In genomic region chr5:1363160-1363559, GRCh38 we compare ENCODE assay signal across 19 cellular contexts. TPM values are rescaled to one million over a fixed set of nuclear protein-coding genes. Genes with fewer than 3 reads are reported as not detected.
DNase-seq lines count a peak whose midpoint lies in the region; ATAC-seq, FAIRE-seq and TF ChIP-seq lines count a peak whose summit lies in the region.
"Had no signal": no experiment of that assay in that cellular context is flagged by ENCODE, and none has a peak within 500 bp of the region (broad histone marks: within the 10 kb centered on the region; RNA-seq: fewer than 3 reads in every experiment).

No MANE protein-coding gene starts in this region.

- no peak overlapping the region for H3T11ph ChIP-seq in H9 (ENCODE audit: low read length)

- H3K27me3 ChIP-seq in BLaER1 (peaks cover 42% of the 10 kb centered on the region), H9 (ENCODE audit: insufficient read depth, low read length) (no peaks in the 10 kb centered on the region), GM12878 (replicated peaks in 1 of 2; ENCODE audit: control insufficient read depth in 2 of 2, insufficient read depth in 2 of 2, low read length in 1 of 2) (no peaks in the 10 kb centered on the region; a peak in 2 of 4 replicates), small intestine (ENCODE audit: control insufficient read depth in 2 of 2, insufficient read depth in 2 of 2, low read length in 2 of 2) (peaks cover 0 to 11% of the 10 kb centered on the region in 2 donors), gastroesophageal sphincter (peaks cover 88% of the 10 kb centered on the region)

- H3K27ac Mint-ChIP-seq in H9, result no peak overlapping the region
- H3K27ac Mint-ChIP-seq: CD8-positive, alpha-beta memory T cell had no signal

- H2BK20ac ChIP-seq in H9 (ENCODE audit: low read depth, low read length, poor library complexity, severe bottlenecking), result no peak overlapping the region

- WGBS in H9 (ENCODE audit: extremely low coverage, insufficient read length, low lambda C conversion rate), result no CpG with 5 or more reads among the region's 6 CpGs
- 9% methylated on average over 6 of the region's 6 CpGs for WGBS in GM12878 (ENCODE audit: insufficient coverage, insufficient replicate concordance, low lambda C conversion rate, missing lambda C conversion rate)
- WGBS in small intestine, 3 donors, result 30 to 46% (median 39%) methylated on average over 5 to 6 of the region's 6 CpGs
- whole genome bisulfite sequencing in gastroesophageal sphincter (ENCODE audit: low coverage in 1 of 2), 2 donors, result 83% methylated on average over 1 of the region's 6 CpGs; no CpG with 5 or more reads in 1 of the 2 donors

- no peak overlapping the region for H3K4me3 ChIP-seq in BLaER1
- no peak overlapping the region for H3K4me3 ChIP-seq in GM12878
- H3K4me3 ChIP-seq in small intestine (ENCODE audit: low read depth in 1 of 2, low read length in 2 of 2), result no peak overlapping the region
- H3K4me3 ChIP-seq in gastroesophageal sphincter, result no peak overlapping the region
- H3K4me3 ChIP-seq: MG63 had no signal

- H3K79me2 ChIP-seq in H9 (ENCODE audit: insufficient read depth, low read length) (no peaks in the 10 kb centered on the region), GM12878 (ENCODE audit: control insufficient read depth, insufficient read depth, low read length) (no peaks in the 10 kb centered on the region)

- in situ Hi-C loops in GM12878 (cut with MboI), result no loop called here

- H2BK5ac ChIP-seq in H9 (ENCODE audit: insufficient read length, low read length), result no peak overlapping the region

- CTCF ChIA-PET in GM12878 (lab: Yijun Ruan, JAX), result no interaction called here

- no peak overlapping the region for H3K18ac ChIP-seq in H9 (ENCODE audit: insufficient read length, low read depth, low read length)

- no peak overlapping the region for H2AFZ ChIP-seq in H9 (ENCODE audit: low read length)
- H2AFZ ChIP-seq in GM12878 (ENCODE audit: control insufficient read depth, low read depth, low read length), result no peak overlapping the region

- no peak overlapping the region for H2BK12ac ChIP-seq in H9 (ENCODE audit: insufficient read length, low read depth, low read length)

- no peaks in the 10 kb centered on the region for H3K79me1 ChIP-seq in H9 (ENCODE audit: insufficient read depth, low read depth, low read length, poor library complexity, severe bottlenecking)

- H4K20me1 ChIP-seq in BLaER1 (no peaks in the 10 kb centered on the region), H9 (ENCODE audit: control insufficient read depth, insufficient read depth, insufficient read length) (no peaks in the 10 kb centered on the region), GM12878 (ENCODE audit: control insufficient read depth, insufficient read depth) (no peaks in the 10 kb centered on the region)

- H3K4me2 ChIP-seq in BLaER1 (peak overlapping the region; percentile 85), H9 (ENCODE audit: insufficient read depth, insufficient read length, low read length) (no peak overlapping the region), GM12878 (ENCODE audit: control insufficient read depth, insufficient read depth) (no peak overlapping the region)
- H3K4me2 ChIP-seq: KMS-11 had no signal

- H3K4me1 Mint-ChIP-seq in H9, result peaks cover 7 to 10% of the 10 kb centered on the region in 2 experiments
- H3K4me1 Mint-ChIP-seq: CD8-positive, alpha-beta memory T cell had no signal

- H2BK120ac ChIP-seq in H9 (ENCODE audit: low read depth, low read length, poor library complexity, severe bottlenecking), result no peak overlapping the region

- SMC1A ChIA-PET in GM12878 (lab: Charles Lee; ENCODE audit: uncharacterized antibody, unreplicated experiment), result no interaction called here

- H3K23me2 ChIP-seq in H9 (ENCODE audit: insufficient read length, low read depth, low read length, poor library complexity, severe bottlenecking), result no peaks in the 10 kb centered on the region

- H3K9ac ChIP-seq in BLaER1 (no peak overlapping the region), H9 (ENCODE audit: extremely low read depth, insufficient read length, low read length) (no peak overlapping the region), GM12878 (ENCODE audit: control insufficient read depth, insufficient read depth, low read length) (no peak overlapping the region)
- H3K9ac ChIP-seq: KMS-11 had no signal

- H4K5ac ChIP-seq in H9 (ENCODE audit: insufficient read length, low read depth, low read length), result no peak overlapping the region

- TF ChIP-seq RAD21 in GM12878 (IDR thresholded peaks at IDR 0.05; ENCODE audit: insufficient read depth, low read depth, low read length), result no peak

- no TSS peak for BruUV-seq in GM12878 (replicated peaks; lab: Mats Ljungman, UMichigan)

- H3K56ac ChIP-seq in H9 (ENCODE audit: insufficient read length, low read depth, low read length), result no peak overlapping the region

- no peak for FAIRE-seq in GM12878 (lab: Jason Lieb, UNC)
- no peak for FAIRE-seq in small intestine (lab: Jason Lieb, UNC)
- FAIRE-seq: GM18507, GM19239, RCC 7860 had no signal

- H3K27ac ChIP-seq in BLaER1 (no peak overlapping the region), H9 (ENCODE audit: insufficient read length, low read depth, low read length) (no peak overlapping the region), GM12878 (ENCODE audit: control insufficient read depth, insufficient read depth) (no peak overlapping the region), small intestine (ENCODE audit: low read depth in 1 of 2, low read length in 1 of 2) (no peak overlapping the region), gastroesophageal sphincter (no peak overlapping the region)
- H3K27ac ChIP-seq: KMS-11 had no signal

- H3K23ac ChIP-seq in H9 (ENCODE audit: insufficient read length, low read depth, low read length), result no peak overlapping the region

- peak overlapping the region; percentile 21 for H4K91ac ChIP-seq in H9 (ENCODE audit: insufficient read length, low read depth, low read length)

- H3K27me3 Mint-ChIP-seq in H9 (ENCODE audit: low read depth), result peaks cover 36% of the 10 kb centered on the region

- DNase-seq in H9 (no peak), GM12878 (ENCODE audit: low read depth, low spot score) (no peak), small intestine (peak; percentile 14), superior temporal gyrus (ENCODE audit: extremely low spot score) (no peak), NCI-H2196 (lab: John Stamatoyannopoulos, UW; ENCODE audit: unreplicated experiment) (no peak), HUDEP-2 (lab: John Stamatoyannopoulos, UW; ENCODE audit: unreplicated experiment in 76 of 76) (no peak)
- DNase-seq: CD8-positive, alpha-beta memory T cell; MG63; NCI-H1105; NCI-H187; NCI-H2171; NCI-H774; SIG-M5 had no signal

- POLR2A ChIA-PET in GM12878 (lab: Charles Lee), result no interaction called here

- intact Hi-C loops in GM12878 (cut with micrococcal nuclease; ENCODE audit: unreplicated experiment), result no loop called here

- no peaks in the 10 kb centered on the region for H3K9me3 Mint-ChIP-seq in H9
- H3K9me3 Mint-ChIP-seq: CD8-positive, alpha-beta memory T cell had no signal

- TF ChIP-seq EP300 in GM12878 (IDR thresholded peaks at IDR 0.05; ENCODE audit: borderline replicate concordance in 1 of 2, control insufficient read depth in 1 of 2, low read depth in 2 of 2, low read length in 2 of 2) (no peak), gastroesophageal sphincter (IDR thresholded peaks at IDR 0.05) (no peak)

- H3K14ac ChIP-seq in H9 (ENCODE audit: insufficient read depth, low read length), result no peak overlapping the region; the same call in 1 of the 2 replicates

- no peak overlapping the region for H3K4me3 Mint-ChIP-seq in H9
- H3K4me3 Mint-ChIP-seq: CD8-positive, alpha-beta memory T cell had no signal

- H2BK15ac ChIP-seq in H9 (ENCODE audit: low read depth, low read length), result no peak overlapping the region

- TF ChIP-seq CTCF in H9 (conservative IDR thresholded peaks at IDR 0.05) (no peak), GM12878 (IDR thresholded peaks at IDR 0.05 in 2 of 3, conservative IDR thresholded peaks at IDR 0.05 in 1 of 3; ENCODE audit: control insufficient read depth in 2 of 3, extremely low read depth in 1 of 3, insufficient read depth in 1 of 3, low read depth in 3 of 3, low read length in 3 of 3) (no peak), gastroesophageal sphincter (IDR thresholded peaks at IDR 0.05) (no peak)

- no peaks in the 10 kb centered on the region for H3K36me3 Mint-ChIP-seq in H9 (ENCODE audit: insufficient read depth in 1 of 3, low read depth in 3 of 3)
- H3K36me3 Mint-ChIP-seq: CD8-positive, alpha-beta memory T cell had no signal

- TF ChIP-seq POLR2A in GM12878 (IDR thresholded peaks at IDR 0.05; ENCODE audit: low read depth, low read length) (no peak), gastroesophageal sphincter (IDR thresholded peaks at IDR 0.05) (no peak)

- no peak overlapping the region for H4K8ac ChIP-seq in H9 (replicated peaks; ENCODE audit: insufficient read length, low read depth, low read length)

- ATAC-seq in GM12878 (peak; percentile 44), gastroesophageal sphincter (no peak)

- no peak overlapping the region for H2AK5ac ChIP-seq in H9 (ENCODE audit: insufficient read length, low read length)

- RAD21 ChIA-PET in GM12878 (lab: Charles Lee; ENCODE audit: unreplicated experiment), result no interaction called here

- H3K9me3 ChIP-seq in BLaER1, result no peaks in the 10 kb centered on the region
- no peaks in the 10 kb centered on the region for H3K9me3 ChIP-seq in H9 (ENCODE audit: control insufficient read depth, low read depth, low read length)
- no peaks in the 10 kb centered on the region for H3K9me3 ChIP-seq in GM12878 (replicated peaks; ENCODE audit: control insufficient read depth, insufficient read depth, low read length)
- no peaks in the 10 kb centered on the region for H3K9me3 ChIP-seq in small intestine (ENCODE audit: control insufficient read depth, low read depth)
- H3K9me3 ChIP-seq in gastroesophageal sphincter, result no peaks in the 10 kb centered on the region
- H3K9me3 ChIP-seq: MG63 had no signal

- no peak overlapping the region for H3K4ac ChIP-seq in H9 (ENCODE audit: low read depth, low read length)

- H3K4me1 ChIP-seq in BLaER1 (peaks cover 49% of the 10 kb centered on the region), H9 (ENCODE audit: insufficient read depth, low read length) (no peaks in the 10 kb centered on the region), GM12878 (ENCODE audit: control insufficient read depth, insufficient read depth, low read length) (peaks cover 9% of the 10 kb centered on the region), small intestine (ENCODE audit: control insufficient read depth in 2 of 2, insufficient read depth in 1 of 2, low read depth in 1 of 2, low read length in 1 of 2) (no peaks in the 10 kb centered on the region), gastroesophageal sphincter (no peaks in the 10 kb centered on the region)

- H3K36me3 ChIP-seq in BLaER1 (no peaks in the 10 kb centered on the region), GM12878 (ENCODE audit: control insufficient read depth in 2 of 2, insufficient read depth in 2 of 2, low read length in 1 of 2) (no peaks in the 10 kb centered on the region), small intestine (ENCODE audit: control insufficient read depth in 2 of 2, insufficient read depth in 2 of 2, low read length in 2 of 2) (no peaks in the 10 kb centered on the region), gastroesophageal sphincter (no peaks in the 10 kb centered on the region)
- H3K36me3 ChIP-seq: MG63 had no signal

RNA-seq across cellular contexts. Expression of gene CLPTM1L, which starts 18.3 kb away (rescaled TPM):
- total RNA-seq in H9 (2021) (104 and 108 TPM in 2 replicates), GM12878 (2014; rRNA removed) (266 and 278 TPM in 2 replicates), GM12878 (2014; rRNA removed; fragmentation: Illumina TruSeq; extraction: Trizol) (142 and 171 TPM in 2 replicates), GM12878 (2021) (140 and 147 TPM in 2 replicates), gastroesophageal sphincter (100 to 1,000 TPM in 1 of 4 donors, 10 to 100 TPM in 3; 83.9 to 131 (median 92.2) TPM)
- 93.2 and 118 TPM in 2 replicates for total RNA-seq in GM12878 (2013; cell fraction: nucleolus; rRNA removed)
- 72.4 TPM for polyA plus RNA-seq in GM12878 (2011; ENCODE audit: low read depth)
- polyA plus RNA-seq in GM12878 (2011; rRNA removed) (80.8 and 124 TPM in 2 replicates), GM12878 (2014; fragmentation: Illumina TruSeq; extraction: Trizol) (87.8 and 163 TPM in 2 replicates), GM12878 (2014; fragmentation: Nextera tagmentation; extraction: Ambion mirVana) (10 to 100 TPM in 1 of 2 experiments, 1 to 10 TPM in 1; 2.9 to 22.8 TPM), GM12878 (2014; rRNA removed) (195 and 219 TPM in 2 replicates), GM12878 (2016; fragmentation: Nextera tagmentation; extraction: Ambion mirVana) (10 to 100 TPM; 34.2 to 39.9 TPM), small intestine (10 to 100 TPM; 45.8 to 99.7 (median 56.7) TPM)
- 135 and 191 TPM in 2 replicates for polyA plus RNA-seq in GM12878 (2011; cell fraction: cytosol; rRNA removed)
- 148 and 184 TPM in 2 replicates for polyA plus RNA-seq in GM12878 (2011; cell fraction: nucleus; rRNA removed)
- polyA plus RNA-seq in GM12878 (2012), result 82.8 and 110 TPM in 2 replicates
- 125 and 188 TPM in 2 replicates for polyA minus RNA-seq in GM12878 (2011; rRNA and poly(A)+ RNA removed)
- 55.8 and 65.4 TPM in 2 replicates for polyA minus RNA-seq in GM12878 (2011; cell fraction: cytosol; rRNA and poly(A)+ RNA removed)
- polyA minus RNA-seq in GM12878 (2011; cell fraction: nucleus; rRNA and poly(A)+ RNA removed), result 43.2 and 68.0 TPM in 2 replicates
